Comparison of ENCODE assay signal across 20 cellular contexts in genomic region chr2:158797963-158798700, GRCh38. TPM values are rescaled to one million over a fixed set of nuclear protein-coding genes. Genes with fewer than 3 reads are reported as not detected.
DNase-seq lines count a peak whose midpoint lies in the region; ATAC-seq and TF ChIP-seq lines count a peak whose summit lies in the region.
"Had no signal": no experiment of that assay in that cellular context is flagged by ENCODE, and none has a peak within 500 bp of the region (broad histone marks: within the 10 kb centered on the region; RNA-seq: fewer than 3 reads in every experiment).

No MANE protein-coding gene starts in this region.

- no peaks in the 10 kb centered on the region for H3K36me3 ChIP-seq in BLaER1 treated with 17β-estradiol and CSF1 and Interleukin-3, amounts not matched to agents 10 nM and 100 nM
- H3K36me3 ChIP-seq in GM23338 (ENCODE audit: insufficient read depth) = no peaks in the 10 kb centered on the region
- no peaks in the 10 kb centered on the region for H3K36me3 ChIP-seq in smooth muscle cell (ENCODE audit: low read depth)
- no peaks in the 10 kb centered on the region for H3K36me3 ChIP-seq in Peyer's patch
- H3K36me3 ChIP-seq: heart right ventricle had no signal

- peaks cover 20% of the 10 kb centered on the region for H3K4me1 Mint-ChIP-seq in GM23338

- no peaks in the 10 kb centered on the region for H3K9me2 ChIP-seq in GM23338 (ENCODE audit: insufficient read depth)

- no peaks in the 10 kb centered on the region; a peak in 1 of 22 replicates for H3K27me3 ChIP-seq in BLaER1 treated with 17β-estradiol and CSF1 and Interleukin-3, amounts not matched to agents 10 nM and 100 nM
- H3K27me3 ChIP-seq in GM23338 (ENCODE audit: insufficient read depth) (no peaks in the 10 kb centered on the region), foreskin keratinocyte (no peaks in the 10 kb centered on the region), smooth muscle cell (ENCODE audit: low read depth) (peaks cover 13% of the 10 kb centered on the region), Peyer's patch (no peaks in the 10 kb centered on the region)

- no peaks in the 10 kb centered on the region for H3K27me3 Mint-ChIP-seq in GM23338 (ENCODE audit: insufficient read depth, low read depth, poor library complexity)

- H3F3A ChIP-seq in GM23338 (replicated peaks; ENCODE audit: low read depth) (no peaks in the 10 kb centered on the region), smooth muscle cell (ENCODE audit: low read depth) (no peaks in the 10 kb centered on the region)

- DNase-seq in GM23338 (ENCODE audit: low spot score) (no peak), NCI-H69 (lab: John Stamatoyannopoulos, UW) (peak; percentile 78), foreskin keratinocyte (peak; percentile 48 to 69), smooth muscle cell (lab: John Stamatoyannopoulos, UW; ENCODE audit: unreplicated experiment) (no peak), Peyer's patch (no peak)
- no peak for DNase-seq in central memory CD4-positive, alpha-beta T cell
- DNase-seq: activated CD4-positive, CD25-positive, alpha-beta regulatory T cell; activated gamma-delta T cell; DND-41; heart right ventricle; islet precursor cell; NCI-H774; right cardiac atrium; Right ventricle myocardium superior had no signal

- no peak overlapping the region for H3K27ac Mint-ChIP-seq in GM23338
- H3K27ac Mint-ChIP-seq: T-helper 1 cell treated with Interleukin-12 subunit alpha and Interleukin-12 subunit beta and Interleukin-4 antibody, amounts not matched to agents 30 μg/mL and 1 μg/mL, for 36 hours had no signal

- H3K79me2 ChIP-seq in GM23338 (replicated peaks; ENCODE audit: insufficient read depth) (no peaks in the 10 kb centered on the region), smooth muscle cell (ENCODE audit: low read depth) (no peaks in the 10 kb centered on the region)

- no peak overlapping the region for H3K4me3 ChIP-seq in BLaER1 treated with 17β-estradiol and CSF1 and Interleukin-3, amounts not matched to agents 10 nM and 100 nM
- H3K4me3 ChIP-seq in GM23338 (no peak overlapping the region), smooth muscle cell (no peak overlapping the region), Peyer's patch (no peak overlapping the region)
- H3K4me3 ChIP-seq: heart right ventricle had no signal

- no peaks in the 10 kb centered on the region for H3K9me3 Mint-ChIP-seq in GM23338
- H3K9me3 Mint-ChIP-seq: T-helper 1 cell treated with Interleukin-12 subunit alpha and Interleukin-12 subunit beta and Interleukin-4 antibody, amounts not matched to agents 30 μg/mL and 1 μg/mL, for 36 hours had no signal

- H3K9me3 ChIP-seq in BLaER1 treated with 17β-estradiol and CSF1 and Interleukin-3, amounts not matched to agents 10 nM and 100 nM (replicated peaks in 1 of 11) = no peaks in the 10 kb centered on the region
- no peaks in the 10 kb centered on the region for H3K9me3 ChIP-seq in smooth muscle cell (replicated peaks; ENCODE audit: low read depth)
- no peaks in the 10 kb centered on the region for H3K9me3 ChIP-seq in Peyer's patch
- H3K9me3 ChIP-seq: heart right ventricle had no signal

- no peak for TF ChIP-seq CTCF in GM23338 (conservative IDR thresholded peaks at IDR 0.05; ENCODE audit: low read depth in 2 of 2)
- no peak for TF ChIP-seq CTCF in foreskin keratinocyte (conservative IDR thresholded peaks at IDR 0.05)
- TF ChIP-seq CTCF in smooth muscle cell (IDR thresholded peaks at IDR 0.05; ENCODE audit: borderline replicate concordance, insufficient read depth, poor library complexity, severe bottlenecking) = no peak
- no peak for TF ChIP-seq CTCF in Peyer's patch (IDR thresholded peaks at IDR 0.05)

- no peak overlapping the region for H3K4me3 Mint-ChIP-seq in GM23338
- H3K4me3 Mint-ChIP-seq: T-helper 1 cell treated with Interleukin-12 subunit alpha and Interleukin-12 subunit beta and Interleukin-4 antibody, amounts not matched to agents 30 μg/mL and 1 μg/mL, for 36 hours had no signal

- no peak for TF ChIP-seq POLR2A in Peyer's patch (IDR thresholded peaks at IDR 0.05)

- H2AFZ ChIP-seq in GM23338 (peak overlapping the region; percentile 18; the same call in 1 of the 2 replicates), smooth muscle cell (ENCODE audit: low read depth) (no peak overlapping the region)

- H4K20me1 ChIP-seq in BLaER1 treated with 17β-estradiol and CSF1 and Interleukin-3, amounts not matched to agents 10 nM and 100 nM = no peaks in the 10 kb centered on the region
- H4K20me1 ChIP-seq in GM23338 (replicated peaks; ENCODE audit: insufficient read depth) = no peaks in the 10 kb centered on the region
- H4K20me1 ChIP-seq in smooth muscle cell (ENCODE audit: low read depth) = no peaks in the 10 kb centered on the region

- no peaks in the 10 kb centered on the region for H3K36me3 Mint-ChIP-seq in GM23338 (ENCODE audit: low read depth)

- ATAC-seq in GM23338 (no peak), foreskin keratinocyte (peak; percentile 79), GM18867 (IDR thresholded peaks at IDR 0.05; ENCODE audit: unreplicated experiment) (no peak)
- ATAC-seq: heart right ventricle, HepG2, right cardiac atrium had no signal

- WGBS in smooth muscle cell (ENCODE audit: low lambda C conversion rate) = 92% methylated on average over 6 of the region's 6 CpGs

- no peak overlapping the region for H3K9ac ChIP-seq in BLaER1 treated with 17β-estradiol and CSF1 and Interleukin-3, amounts not matched to agents 10 nM and 100 nM
- H3K9ac ChIP-seq in smooth muscle cell (ENCODE audit: low read depth) = no peak overlapping the region

- no peak overlapping the region for H3K27ac ChIP-seq in BLaER1 treated with 17β-estradiol and CSF1 and Interleukin-3, amounts not matched to agents 10 nM and 100 nM
- no peak overlapping the region for H3K27ac ChIP-seq in GM23338 (ENCODE audit: low read depth)
- no peak overlapping the region for H3K27ac ChIP-seq in foreskin keratinocyte
- no peak overlapping the region for H3K27ac ChIP-seq in smooth muscle cell (ENCODE audit: low read depth)
- no peak overlapping the region for H3K27ac ChIP-seq in Peyer's patch
- H3K27ac ChIP-seq: heart right ventricle had no signal

- peaks cover 0 to 28% (median 19%) of the 10 kb centered on the region in 10 experiments; a peak in 18 of 20 replicates for H3K4me1 ChIP-seq in BLaER1 treated with 17β-estradiol and CSF1 and Interleukin-3, amounts not matched to agents 10 nM and 100 nM
- H3K4me1 ChIP-seq in GM23338 (ENCODE audit: insufficient read depth) (peaks cover 11% of the 10 kb centered on the region), foreskin keratinocyte (peaks cover 3% of the 10 kb centered on the region), smooth muscle cell (ENCODE audit: low read depth) (peaks cover 14% of the 10 kb centered on the region), Peyer's patch (no peaks in the 10 kb centered on the region)

- peak overlapping the region; percentile 2 to 62 (median 52); a peak in 17 of 22 replicates for H3K4me2 ChIP-seq in BLaER1 treated with 17β-estradiol and CSF1 and Interleukin-3, amounts not matched to agents 10 nM and 100 nM
- no peak overlapping the region for H3K4me2 ChIP-seq in GM23338
- H3K4me2 ChIP-seq in smooth muscle cell = no peak overlapping the region

TF ChIP-seq in GM23338, 12 proteins besides CTCF, POLR2A, EP300 and RAD21 (continues in another document):
- TF ChIP-seq EZH2phosphoT487 (IDR thresholded peaks at IDR 0.05; ENCODE audit: unreplicated experiment) (no peak), EZH2 (IDR thresholded peaks at IDR 0.05; ENCODE audit: low read depth, unreplicated experiment) (no peak), NANOG (IDR thresholded peaks at IDR 0.05; ENCODE audit: borderline replicate concordance) (no peak), REST (IDR thresholded peaks at IDR 0.05; ENCODE audit: unreplicated experiment) (no peak), JUNB (IDR thresholded peaks at IDR 0.05; ENCODE audit: unreplicated experiment) (no peak), ZNF114 (CRISPR knock-in tag; IDR thresholded peaks at IDR 0.05) (no peak), ZNF331 (CRISPR knock-in tag; IDR thresholded peaks at IDR 0.05; ENCODE audit: low read depth) (no peak)

RNA-seq across cellular contexts. Expression of gene DAPL1, which starts 3.0 kb away (rescaled TPM):
- total RNA-seq in GM23338 (2014; rRNA removed; shearing (Covaris generic)) = not detected in 2 replicates
- not detected in 2 replicates for polyA plus RNA-seq in GM23338 (2016; fragmentation: Nextera tagmentation; extraction: Ambion mirVana)
- total RNA-seq in foreskin keratinocyte = 0.39 TPM in 1 of 2 replicates, not detected in the other
- polyA plus RNA-seq in foreskin keratinocyte = 0.27 and 0.56 TPM in 2 replicates
- not detected in 2 replicates for total RNA-seq in smooth muscle cell
- 0.35 TPM in 1 of 2 replicates, not detected in the other for polyA plus RNA-seq in smooth muscle cell
- total RNA-seq in Peyer's patch = not detected
- total RNA-seq: epithelial cell of proximal tubule, H1, heart right ventricle, HepG2, right cardiac atrium, Right ventricle myocardium superior had no signal
- polyA plus RNA-seq: H1, HepG2, right cardiac atrium had no signal

Comparison
In these comparisons a context has a peak if more than half of its experiments do, and no peak if none do; other contexts are left out.
1. H3K4me2 ChIP-seq: peak in BLaER1 treated with 17β-estradiol and CSF1 and Interleukin-3, amounts not matched to agents 10 nM and 100 nM (11 of 11); none in GM23338 (single experiment) and smooth muscle cell (single experiment).
2. DNase-seq: peak in NCI-H69 (single experiment) and foreskin keratinocyte (2 of 2); none in GM23338 (single experiment), smooth muscle cell (single experiment), Peyer's patch (0 of 3) and central memory CD4-positive, alpha-beta T cell (single experiment).